ENCODE assay signal across 19 cellular contexts in the genomic region with DNA sequence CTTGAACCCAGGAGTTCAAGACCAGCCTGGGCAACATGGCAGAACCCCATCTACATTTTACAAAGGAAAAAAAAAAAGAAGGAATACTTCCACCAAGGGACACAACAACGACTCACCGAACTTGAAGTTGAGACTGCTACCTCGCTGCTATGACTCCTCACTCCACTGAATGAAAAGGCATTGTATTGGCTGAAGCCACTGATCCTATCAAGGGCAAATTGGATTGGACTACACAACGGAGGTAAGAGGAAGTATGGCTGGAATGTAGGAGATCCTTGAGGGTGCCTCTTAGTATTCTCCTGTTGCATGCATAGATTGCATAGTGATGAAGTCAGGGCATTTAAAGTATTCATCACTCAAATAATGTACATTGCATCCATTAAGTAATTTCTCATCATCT.
"Had no signal": no experiment of that assay in that cellular context is flagged by ENCODE, and none has a peak within 500 bp of the region (broad histone marks: within the 10 kb centered on the region; RNA-seq: fewer than 3 reads in every experiment).

No MANE protein-coding gene starts in this region.

- DNase-seq: activated CD4-positive, alpha-beta T cell treated with anti-CD3 and anti-CD28 coated beads, Interleukin-2, amount 10 ng/mL, durations not matched to agents 24 days and 14 days; activated CD4-positive, CD25-positive, alpha-beta regulatory T cell; activated CD8-positive, alpha-beta memory T cell treated with anti-CD3 and anti-CD28 coated beads, Interleukin-2, amount 50 U/mL, for 48 hours; activated gamma-delta T cell; activated T-cell treated with anti-CD3 and anti-CD28 coated beads, Interleukin-2, amount 50 U/mL, for 72 hours; amygdala; cerebellar nuclear complex; effector memory CD8-positive, alpha-beta T cell; kidney glomerular epithelial cell; nucleus accumbens; posterior cingulate gyrus; stimulated activated CD4-positive, alpha-beta T cell treated with anti-CD3 and anti-CD28 coated beads, Interleukin-15, amount 100 ng/mL, for 24 hours; stimulated activated CD4-positive, alpha-beta T cell treated with anti-CD3 and anti-CD28 coated beads, Interleukin-4, amount 100 ng/mL, for 1 hour; stimulated activated naive B cell treated with anti-CD40 and anti-IgM and Interleukin-4, amounts not matched to agents 10 μg/mL and 1 μg/mL and 100 μg/mL, for 72 hours; substantia nigra had no signal

- H3K36me3 ChIP-seq: right atrium auricular region had no signal

- FAIRE-seq: TTC549 had no signal

- H3K4me3 ChIP-seq: right atrium auricular region, tibial nerve, vagina had no signal

- H3K27ac ChIP-seq: right atrium auricular region, tibial nerve, vagina had no signal

- H3K9me3 ChIP-seq: right atrium auricular region, tibial nerve, vagina had no signal

- H3K27me3 ChIP-seq: right atrium auricular region, tibial nerve, vagina had no signal

- H3K4me1 ChIP-seq: right atrium auricular region, tibial nerve, vagina had no signal
